Comparison of ENCODE assay signal across 8 cellular contexts in genomic region chr9:93119953-93120845, GRCh38. TPM values are rescaled to one million over a fixed set of nuclear protein-coding genes. Genes with fewer than 3 reads are reported as not detected.
A peak's percentile ranks its signal among the peaks of the same experiment; 100 is the strongest.
DNase-seq lines count a peak whose midpoint lies in the region; ATAC-seq, FAIRE-seq and TF ChIP-seq lines count a peak whose summit lies in the region.

No MANE protein-coding gene starts in this region.

- H3K9me3 Mint-ChIP-seq in CD8-positive, alpha-beta T cell, result no peaks in the 10 kb centered on the region
- H3K9me3 Mint-ChIP-seq in stimulated activated memory B cell treated with anti-CD40 and anti-IgM and Interleukin-4, amounts not matched to agents 10 μg/mL and 1 μg/mL and 100 μg/mL, for 72 hours, result no peaks in the 10 kb centered on the region

- peak; percentile 64 for ATAC-seq in CD8-positive, alpha-beta T cell
- ATAC-seq in HG03196 (IDR thresholded peaks at IDR 0.05; ENCODE audit: unreplicated experiment), result peak; percentile 78
- peak; percentile 91 for ATAC-seq in stimulated activated memory B cell treated with anti-CD40 and anti-IgM and Interleukin-4, amounts not matched to agents 10 μg/mL and 1 μg/mL and 100 μg/mL, for 72 hours

- H3K4me1 Mint-ChIP-seq in CD8-positive, alpha-beta T cell (ENCODE audit: low read depth), result peaks cover 31% of the 10 kb centered on the region
- H3K4me1 Mint-ChIP-seq in stimulated activated memory B cell treated with anti-CD40 and anti-IgM and Interleukin-4, amounts not matched to agents 10 μg/mL and 1 μg/mL and 100 μg/mL, for 72 hours, result peaks cover 32% of the 10 kb centered on the region

- intact Hi-C loops in CD8-positive, alpha-beta T cell (cut with DNase I, micrococcal nuclease), result no loop called here

- TF ChIP-seq CTCF in CD8-positive, alpha-beta T cell (IDR thresholded peaks at IDR 0.05), result peak; percentile 21
- peak; percentile 65 for TF ChIP-seq CTCF in cardiac fibroblast (IDR thresholded peaks at IDR 0.05; ENCODE audit: low read depth, low read length)

- H3K4me3 Mint-ChIP-seq in CD8-positive, alpha-beta T cell, result peak overlapping the region; percentile 50
- peak overlapping the region; percentile 16 for H3K4me3 Mint-ChIP-seq in stimulated activated memory B cell treated with anti-CD40 and anti-IgM and Interleukin-4, amounts not matched to agents 10 μg/mL and 1 μg/mL and 100 μg/mL, for 72 hours

- FAIRE-seq in GM19239 (lab: Jason Lieb, UNC), result peak; percentile 86

- peaks cover 3% of the 10 kb centered on the region for H3K36me3 ChIP-seq in CD8-positive, alpha-beta T cell (ENCODE audit: insufficient read depth, low read length)

- H3K36me3 Mint-ChIP-seq in CD8-positive, alpha-beta T cell, result peaks cover 41% of the 10 kb centered on the region
- peaks cover 36% of the 10 kb centered on the region for H3K36me3 Mint-ChIP-seq in stimulated activated memory B cell treated with anti-CD40 and anti-IgM and Interleukin-4, amounts not matched to agents 10 μg/mL and 1 μg/mL and 100 μg/mL, for 72 hours

- peak in 3 of 7 experiments; percentile 43 to 56 (median 43) for DNase-seq in CD8-positive, alpha-beta T cell
- DNase-seq in GM19239 (ENCODE audit: insufficient read length, low spot score) (peak; percentile 84), SIG-M5 (lab: John Stamatoyannopoulos, UW) (peak; percentile 56), cardiac fibroblast (ENCODE audit: low read depth in 2 of 2) (peak; percentile 97 to 98), NCI-H2107 treated with DMSO at 0.1 percent for 48 hours (lab: John Stamatoyannopoulos, UW; ENCODE audit: unreplicated experiment) (no peak)

- POLR2A ChIA-PET in CD8-positive, alpha-beta T cell (lab: Charles Lee), result interaction anchor here (0.6 to 1.9 kb wide), 7 partner anchors 9 to 175 kb away, joined by 3 to 9 read pairs (median 4); partner anchors contain the start of gene NINJ1

- CTCF ChIA-PET in CD8-positive, alpha-beta T cell (lab: Charles Lee), result interaction anchor here (1.0 to 3.8 kb wide), 6 partner anchors 9 to 56 kb away, joined by 3 to 26 read pairs (median 5); no protein-coding TSS in a partner anchor

- H3K27ac ChIP-seq in CD8-positive, alpha-beta T cell (ENCODE audit: low read depth, low read length), result no peak overlapping the region
- peak overlapping the region; percentile 79 for H3K27ac ChIP-seq in layer of hippocampus (ENCODE audit: low read depth, low read length)

- no peaks in the 10 kb centered on the region for H3K9me3 ChIP-seq in CD8-positive, alpha-beta T cell (ENCODE audit: low read length)

- no peaks in the 10 kb centered on the region for H3K27me3 ChIP-seq in CD8-positive, alpha-beta T cell (ENCODE audit: insufficient read depth, low read length)
- H3K27me3 ChIP-seq in layer of hippocampus (ENCODE audit: control insufficient read depth, insufficient read depth, low read length), result no peaks in the 10 kb centered on the region

- peak overlapping the region; percentile 33 for H3K27ac Mint-ChIP-seq in CD8-positive, alpha-beta T cell
- peak overlapping the region; percentile 77 for H3K27ac Mint-ChIP-seq in stimulated activated memory B cell treated with anti-CD40 and anti-IgM and Interleukin-4, amounts not matched to agents 10 μg/mL and 1 μg/mL and 100 μg/mL, for 72 hours

- no peak overlapping the region for H3K4me3 ChIP-seq in CD8-positive, alpha-beta T cell (ENCODE audit: low read depth, low read length)
- no peak overlapping the region for H3K4me3 ChIP-seq in cardiac fibroblast (replicated peaks in 1 of 2; ENCODE audit: low read depth in 2 of 2, low read length in 2 of 2)

- H3K4me1 ChIP-seq in CD8-positive, alpha-beta T cell (ENCODE audit: insufficient read depth, low read length), result peaks cover 17% of the 10 kb centered on the region

- no peaks in the 10 kb centered on the region for H3K27me3 Mint-ChIP-seq in CD8-positive, alpha-beta T cell (ENCODE audit: low read depth)
- H3K27me3 Mint-ChIP-seq in stimulated activated memory B cell treated with anti-CD40 and anti-IgM and Interleukin-4, amounts not matched to agents 10 μg/mL and 1 μg/mL and 100 μg/mL, for 72 hours, result no peaks in the 10 kb centered on the region

RNA-seq across cellular contexts. Expression of gene NINJ1, which starts 13.9 kb away (rescaled TPM):
- total RNA-seq in CD8-positive, alpha-beta T cell, result 100 to 1,000 TPM; 214 to 229 TPM

RNA-seq across cellular contexts. Expression of gene CARD19, which starts 24.2 kb away (rescaled TPM):
- total RNA-seq in CD8-positive, alpha-beta T cell, result 10 to 100 TPM; 72.1 to 78.0 TPM
